In the genomic region with DNA sequence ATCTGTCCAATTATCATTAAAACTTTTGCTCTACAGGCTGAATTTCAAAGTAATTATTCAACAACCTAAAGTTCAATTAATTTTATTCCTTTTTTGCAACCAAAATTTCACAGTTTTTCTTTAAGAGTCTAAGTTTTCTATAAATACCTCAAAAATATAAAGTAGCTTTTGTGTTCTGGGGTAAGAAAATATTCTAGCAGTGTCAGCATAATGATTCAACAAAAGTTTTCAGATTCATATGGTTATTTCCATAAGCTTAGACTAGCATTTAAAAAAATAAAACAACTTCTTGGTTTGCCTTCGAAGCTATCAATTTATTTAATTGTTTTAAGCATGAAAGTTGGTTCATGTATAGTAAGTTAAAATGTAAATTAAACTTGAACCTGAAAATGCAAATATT, we compare ENCODE assay signal across 8 cellular contexts.
"Had no signal": no experiment of that assay in that cellular context is flagged by ENCODE, and none has a peak within 500 bp of the region (broad histone marks: within the 10 kb centered on the region; RNA-seq: fewer than 3 reads in every experiment).

No MANE protein-coding gene starts in this region.

- H3K27ac ChIP-seq: KMS-11 had no signal

- H3K4me3 ChIP-seq: GM23338 had no signal

- DNase-seq: H9, HCEC 1CT, KBM-7 had no signal

- H3K9ac ChIP-seq: KMS-11 had no signal

- H2AFZ ChIP-seq: GM23338 had no signal

- FAIRE-seq: H1, H54, HTR-8/SVneo had no signal

- ATAC-seq: GM23338 had no signal

- H3K4me2 ChIP-seq: GM23338, KMS-11 had no signal
